In genomic region chr14:104770851-104771272, GRCh38 we compare ENCODE assay signal across 8 cellular contexts. TPM values are rescaled to one million over a fixed set of nuclear protein-coding genes. Genes with fewer than 3 reads are reported as not detected.
A peak's percentile ranks its signal among the peaks of the same experiment; 100 is the strongest.
DNase-seq lines count a peak whose midpoint lies in the region; ATAC-seq, FAIRE-seq and TF ChIP-seq lines count a peak whose summit lies in the region.

No MANE protein-coding gene starts in this region.

- FAIRE-seq in kidney (lab: Jason Lieb, UNC): no peak

- no peak for TF ChIP-seq POLR2A in ovary (IDR thresholded peaks at IDR 0.05)

- intact Hi-C loops in A673 (cut with micrococcal nuclease; ENCODE audit: unreplicated experiment) (no loop called here), kidney (cut with DNase I) (loop anchor here (5.0 kb wide), 1 partner anchor 51 kb away; no protein-coding TSS in a partner anchor), ovary (cut with DNase I) (loop anchor here in 2 of 4 donors (1.0 to 2.0 kb wide), 2 partner anchors 24 to 54 kb away; partner anchors contain the start of gene AKT1 (in 1 of the 2))

- POLR2A ChIA-PET in A673 (lab: Charles Lee; ENCODE audit: low non-redundant PET): no interaction called here
- POLR2A ChIA-PET in WTC11 (lab: Charles Lee): no interaction called here

- no TSS peak for BruUV-seq in A673 (replicated peaks; lab: Mats Ljungman, UMichigan)

- ATAC-seq in WTC11: no peak

- H3K27ac Mint-ChIP-seq in WTC11: no peak overlapping the region; the same call in 1 of the 2 replicates

- H3K27me3 ChIP-seq in A673 (replicated peaks; ENCODE audit: insufficient read depth, low read depth, low read length, poor library complexity) (no peaks in the 10 kb centered on the region), ovary (no peaks in the 10 kb centered on the region)

- H3K27me3 Mint-ChIP-seq in WTC11 (ENCODE audit: low read depth): no peaks in the 10 kb centered on the region

- peaks cover 34% of the 10 kb centered on the region for H3K36me3 Mint-ChIP-seq in WTC11

- H3K9me3 ChIP-seq in A673 (ENCODE audit: low read depth, low read length, poor library complexity, severe bottlenecking) (no peaks in the 10 kb centered on the region), kidney (ENCODE audit: control insufficient read depth in 1 of 2, low read length in 2 of 2) (peaks cover 0 to 3% of the 10 kb centered on the region in 2 donors), ovary (no peaks in the 10 kb centered on the region)

- 87 to 95% (median 93%) methylated on average over 5 of the region's 5 CpGs for WGBS in ovary, 3 donors

- H3K36me3 ChIP-seq in A673 (ENCODE audit: insufficient read depth, low read length, poor library complexity, severe bottlenecking) (peaks cover 47% of the 10 kb centered on the region), kidney (ENCODE audit: control insufficient read depth in 1 of 2, insufficient read depth in 2 of 2, low read length in 2 of 2) (no peaks in the 10 kb centered on the region), ovary (no peaks in the 10 kb centered on the region)

- H3K9me3 Mint-ChIP-seq in WTC11: peaks cover 10% of the 10 kb centered on the region

- H3K4me3 ChIP-seq in A673 (ENCODE audit: low read depth, low read length, poor library complexity, severe bottlenecking) (no peak overlapping the region), kidney (ENCODE audit: low read length in 2 of 2) (no peak overlapping the region), ovary (no peak overlapping the region)

- DNase-seq in A673 (ENCODE audit: low spot score) (peak; percentile 45), WTC11 (ENCODE audit: low spot score) (no peak), kidney (no peak), NCI-H187 (lab: John Stamatoyannopoulos, UW) (no peak), ovary (no peak), SHP77 (lab: John Stamatoyannopoulos, UW) (no peak)
- no peak for DNase-seq in activated CD8-positive, alpha-beta memory T cell treated with anti-CD3 and anti-CD28 coated beads for 24 hours

- H3K4me3 Mint-ChIP-seq in WTC11: no peak overlapping the region

- H3K9ac ChIP-seq in kidney (ENCODE audit: low read length in 2 of 2): no peak overlapping the region

- H3K27ac ChIP-seq in A673 (ENCODE audit: low read depth, low read length, poor library complexity, severe bottlenecking) (no peak overlapping the region), kidney (ENCODE audit: low read depth in 2 of 2, low read length in 2 of 2) (no peak overlapping the region), ovary (no peak overlapping the region)

- TF ChIP-seq CTCF in A673 (conservative IDR thresholded peaks at IDR 0.05; ENCODE audit: low read depth, low read length) (peak; percentile 56), GM12873 (IDR thresholded peaks at IDR 0.05; ENCODE audit: insufficient read depth, low read depth, low read length, missing control alignments) (peak; percentile 85), WTC11 (IDR thresholded peaks at IDR 0.05) (peak; percentile 41), kidney (IDR thresholded peaks at IDR 0.05; ENCODE audit: borderline replicate concordance, extremely low read depth, insufficient read depth) (peak; percentile 24), ovary (IDR thresholded peaks at IDR 0.05) (no peak)

- TF ChIP-seq EP300 in ovary (IDR thresholded peaks at IDR 0.05): no peak

- peaks cover 17% of the 10 kb centered on the region for H3K4me1 Mint-ChIP-seq in WTC11

- CTCF ChIA-PET in A673 (lab: Charles Lee): interaction anchor here (0.5 to 1.2 kb wide), 2 partner anchors 9 to 18 kb away, joined by 3 to 5 read pairs; partner anchors contain the start of gene SIVA1
- CTCF ChIA-PET in WTC11 (lab: Charles Lee): interaction anchor here (0.6 to 2.5 kb wide), 18 partner anchors 9 to 163 kb away, joined by 3 to 30 read pairs (median 4); partner anchors contain the start of genes AKT1, SIVA1 and ZBTB42

- H3K4me1 ChIP-seq in A673 (ENCODE audit: insufficient read depth, low read length, poor library complexity, severe bottlenecking) (peaks cover 5% of the 10 kb centered on the region), kidney (ENCODE audit: control insufficient read depth in 1 of 2, insufficient read depth in 1 of 2, low read depth in 1 of 2, low read length in 2 of 2) (peaks cover 0 to 7% of the 10 kb centered on the region in 2 donors), ovary (ENCODE audit: insufficient read depth) (peaks cover 2% of the 10 kb centered on the region)

TF ChIP-seq in WTC11, 78 proteins besides CTCF, POLR2A, EP300 and RAD21 (continues in another document):
- TF ChIP-seq CBFB (CRISPR knock-in tag; IDR thresholded peaks at IDR 0.05; ENCODE audit: low read depth) (no peak), MAX (CRISPR knock-in tag; IDR thresholded peaks at IDR 0.05) (no peak), AR (CRISPR knock-in tag; IDR thresholded peaks at IDR 0.05) (no peak), MLX (CRISPR knock-in tag; IDR thresholded peaks at IDR 0.05) (no peak), MYBL2 (CRISPR knock-in tag; IDR thresholded peaks at IDR 0.05) (no peak), NR3C1 (CRISPR knock-in tag; conservative IDR thresholded peaks at IDR 0.05; ENCODE audit: low read depth) (no peak), ZNF121 (CRISPR knock-in tag; IDR thresholded peaks at IDR 0.05) (no peak)

RNA-seq across cellular contexts. Expression of gene SIVA1, which starts 17.9 kb away (rescaled TPM):
- total RNA-seq in A673 (2021): 79.6 and 83.0 TPM in 2 replicates
- 113 to 128 TPM (median 124 TPM) in 3 replicates for total RNA-seq in WTC11 (2021)
- 65.7 TPM for total RNA-seq in kidney
- polyA plus RNA-seq in kidney (ENCODE audit: insufficient read depth, low read depth, low replicate concordance): 124 TPM
- total RNA-seq in ovary: 100 to 1,000 TPM in 3 of 7 donors, 10 to 100 TPM in 4; 85.7 to 385 (median 91.6) TPM
- polyA plus RNA-seq in ovary: 100 to 1,000 TPM in 1 of 2 donors, 1 to 10 TPM in 1; 2.4 to 249 TPM

RNA-seq across cellular contexts. Expression of gene AKT1, which starts 24.7 kb away (rescaled TPM):
- total RNA-seq in A673 (2021): 123 and 142 TPM in 2 replicates
- total RNA-seq in WTC11 (2021): 105 to 121 TPM (median 106 TPM) in 3 replicates
- 125 TPM for total RNA-seq in kidney
- 70.6 TPM for polyA plus RNA-seq in kidney (ENCODE audit: insufficient read depth, low read depth, low replicate concordance)
- total RNA-seq in ovary: 100 to 1,000 TPM in 4 of 7 donors, 10 to 100 TPM in 3; 58.1 to 105 (median 103) TPM
- polyA plus RNA-seq in ovary: 10 to 100 TPM; 53.9 to 72.6 TPM

RNA-seq across cellular contexts. Expression of gene ZBTB42, which starts 30.0 kb away (rescaled TPM):
- total RNA-seq in A673 (2021): 1.4 and 2.1 TPM in 2 replicates
- total RNA-seq in WTC11 (2021): 5.4 to 6.4 TPM (median 5.5 TPM) in 3 replicates
- 10.0 TPM for total RNA-seq in kidney
- 3.9 TPM for polyA plus RNA-seq in kidney (ENCODE audit: insufficient read depth, low read depth, low replicate concordance)
- 10 to 100 TPM in 1 of 7 donors, 1 to 10 TPM in 6; 2.0 to 18.7 (median 4.1) TPM for total RNA-seq in ovary
- polyA plus RNA-seq in ovary: 1 to 10 TPM in 1 of 2 donors, under 1 TPM in 1; 0.42 to 1.8 TPM

RNA-seq across cellular contexts. Expression of gene ADSS1, which starts 46.8 kb away (rescaled TPM):
- total RNA-seq in A673 (2021) (0.37 and 0.52 TPM in 2 replicates), WTC11 (2021) (10.0 to 13.3 TPM (median 12.0 TPM) in 3 replicates), kidney (7.5 TPM), ovary (1 to 10 TPM; 2.6 to 9.8 (median 3.8) TPM)
- polyA plus RNA-seq in kidney (ENCODE audit: insufficient read depth, low read depth, low replicate concordance) (16.5 TPM), ovary (1 to 10 TPM; 4.1 to 4.9 TPM)

Comparison
In these comparisons a context has a peak if more than half of its experiments do, and no peak if none do; other contexts are left out.
1. CTCF ChIP-seq: peak in A673 (single experiment), GM12873 (single experiment), WTC11 (single experiment) and kidney (single experiment); none in ovary (0 of 3).